ENCODE assay signal across 1 cellular context in genomic region chr12:116926283-116927243, GRCh38.
TF ChIP-seq lines count a peak whose summit lies in the region.

No MANE protein-coding gene starts in this region.

TF ChIP-seq in IMR-90, 13 proteins besides CTCF, POLR2A, EP300 and RAD21:
- TF ChIP-seq BHLHE40 (IDR thresholded peaks at IDR 0.05; ENCODE audit: low read depth, low read length) (no peak), SMC3 (IDR thresholded peaks at IDR 0.05; ENCODE audit: low read depth, low read length) (no peak), FOS (IDR thresholded peaks at IDR 0.05; ENCODE audit: low read depth, low read length) (no peak), RFX5 (IDR thresholded peaks at IDR 0.05; ENCODE audit: low read depth, low read length) (no peak), NFE2L2 (IDR thresholded peaks at IDR 0.05; ENCODE audit: low read depth, low read length) (no peak), MXI1 (IDR thresholded peaks at IDR 0.05; ENCODE audit: borderline replicate concordance, low read depth, low read length) (no peak), MAFK (IDR thresholded peaks at IDR 0.05; ENCODE audit: low read depth, low read length) (no peak), CHD1 (IDR thresholded peaks at IDR 0.05; ENCODE audit: low read depth, low read length) (no peak), MAZ (IDR thresholded peaks at IDR 0.05; ENCODE audit: borderline replicate concordance, low read depth, low read length) (no peak), CEBPB (IDR thresholded peaks at IDR 0.05; ENCODE audit: low read depth, low read length) (no peak), RCOR1 (IDR thresholded peaks at IDR 0.05; ENCODE audit: insufficient replicate concordance, low read length) (no peak)
- TF ChIP-seq, protein P1, sequence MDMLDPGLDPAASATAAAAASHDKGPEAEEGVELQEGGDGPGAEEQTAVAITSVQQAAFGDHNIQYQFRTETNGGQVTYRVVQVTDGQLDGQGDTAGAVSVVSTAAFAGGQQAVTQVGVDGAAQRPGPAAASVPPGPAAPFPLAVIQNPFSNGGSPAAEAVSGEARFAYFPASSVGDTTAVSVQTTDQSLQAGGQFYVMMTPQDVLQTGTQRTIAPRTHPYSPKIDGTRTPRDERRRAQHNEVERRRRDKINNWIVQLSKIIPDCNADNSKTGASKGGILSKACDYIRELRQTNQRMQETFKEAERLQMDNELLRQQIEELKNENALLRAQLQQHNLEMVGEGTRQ (IDR thresholded peaks at IDR 0.05; ENCODE audit: low read depth, low read length), result no peak
- TF ChIP-seq, protein P2, sequence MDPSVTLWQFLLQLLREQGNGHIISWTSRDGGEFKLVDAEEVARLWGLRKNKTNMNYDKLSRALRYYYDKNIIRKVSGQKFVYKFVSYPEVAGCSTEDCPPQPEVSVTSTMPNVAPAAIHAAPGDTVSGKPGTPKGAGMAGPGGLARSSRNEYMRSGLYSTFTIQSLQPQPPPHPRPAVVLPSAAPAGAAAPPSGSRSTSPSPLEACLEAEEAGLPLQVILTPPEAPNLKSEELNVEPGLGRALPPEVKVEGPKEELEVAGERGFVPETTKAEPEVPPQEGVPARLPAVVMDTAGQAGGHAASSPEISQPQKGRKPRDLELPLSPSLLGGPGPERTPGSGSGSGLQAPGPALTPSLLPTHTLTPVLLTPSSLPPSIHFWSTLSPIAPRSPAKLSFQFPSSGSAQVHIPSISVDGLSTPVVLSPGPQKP (IDR thresholded peaks at IDR 0.05; ENCODE audit: borderline replicate concordance, low read depth, low read length), result no peak
